3 cellular contexts compared by ENCODE assay signal in the genomic region with DNA sequence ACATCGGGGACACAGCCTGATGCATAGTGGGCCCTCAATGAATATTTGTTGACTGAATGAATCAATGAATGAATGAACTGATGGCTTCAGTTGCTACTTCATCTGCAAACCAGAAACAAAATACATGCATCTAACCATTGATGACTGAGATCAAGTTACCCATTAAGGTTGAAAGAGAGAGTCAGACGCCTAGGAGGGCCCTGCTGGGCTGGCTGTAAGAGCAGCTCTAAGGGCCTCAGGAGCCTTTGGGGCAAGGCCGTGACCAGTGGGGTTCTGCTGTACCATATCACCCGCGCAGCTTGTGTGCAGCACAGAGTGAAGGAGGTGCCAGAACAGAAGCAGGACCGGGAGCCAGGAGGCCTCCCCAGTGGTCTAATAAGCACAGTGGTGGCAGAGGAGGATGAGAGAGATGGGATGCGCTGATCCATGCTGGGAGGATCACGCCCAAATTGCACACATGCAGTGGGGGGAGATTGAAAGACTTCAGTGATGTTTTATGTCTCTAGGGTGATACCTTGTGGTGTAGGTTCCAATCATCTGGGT.
TF ChIP-seq lines count a peak whose summit lies in the region.

No MANE protein-coding gene starts in this region.

TF ChIP-seq in HEK293, 187 proteins besides CTCF, POLR2A, EP300 and RAD21:
- TF ChIP-seq ZNF19 (tag by site-specific recombination; IDR thresholded peaks at IDR 0.05; ENCODE audit: low read depth) = no peak
- peak; percentile 62; the same call in 1 of the 2 replicates for TF ChIP-seq ZIC2 (tag by site-specific recombination; IDR thresholded peaks at IDR 0.05)

TF ChIP-seq in IMR-90, 13 proteins besides CTCF, POLR2A, EP300 and RAD21:
- no peak for TF ChIP-seq BHLHE40 (IDR thresholded peaks at IDR 0.05; ENCODE audit: low read depth, low read length)
- TF ChIP-seq SMC3 (IDR thresholded peaks at IDR 0.05; ENCODE audit: low read depth, low read length) = no peak
- TF ChIP-seq NFE2L2 (IDR thresholded peaks at IDR 0.05; ENCODE audit: low read depth, low read length) = no peak
- no peak for TF ChIP-seq CHD1 (IDR thresholded peaks at IDR 0.05; ENCODE audit: low read depth, low read length)
- TF ChIP-seq CEBPB (IDR thresholded peaks at IDR 0.05; ENCODE audit: low read depth, low read length) = no peak
- TF ChIP-seq, protein P1, sequence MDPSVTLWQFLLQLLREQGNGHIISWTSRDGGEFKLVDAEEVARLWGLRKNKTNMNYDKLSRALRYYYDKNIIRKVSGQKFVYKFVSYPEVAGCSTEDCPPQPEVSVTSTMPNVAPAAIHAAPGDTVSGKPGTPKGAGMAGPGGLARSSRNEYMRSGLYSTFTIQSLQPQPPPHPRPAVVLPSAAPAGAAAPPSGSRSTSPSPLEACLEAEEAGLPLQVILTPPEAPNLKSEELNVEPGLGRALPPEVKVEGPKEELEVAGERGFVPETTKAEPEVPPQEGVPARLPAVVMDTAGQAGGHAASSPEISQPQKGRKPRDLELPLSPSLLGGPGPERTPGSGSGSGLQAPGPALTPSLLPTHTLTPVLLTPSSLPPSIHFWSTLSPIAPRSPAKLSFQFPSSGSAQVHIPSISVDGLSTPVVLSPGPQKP (IDR thresholded peaks at IDR 0.05; ENCODE audit: borderline replicate concordance, low read depth, low read length) = no peak
- no peak for TF ChIP-seq RCOR1 (IDR thresholded peaks at IDR 0.05; ENCODE audit: insufficient replicate concordance, low read length)
- no peak for TF ChIP-seq RFX5 (IDR thresholded peaks at IDR 0.05; ENCODE audit: low read depth, low read length)
- no peak for TF ChIP-seq MAFK (IDR thresholded peaks at IDR 0.05; ENCODE audit: low read depth, low read length)
- TF ChIP-seq FOS (IDR thresholded peaks at IDR 0.05; ENCODE audit: low read depth, low read length) = no peak
- no peak for TF ChIP-seq MAZ (IDR thresholded peaks at IDR 0.05; ENCODE audit: borderline replicate concordance, low read depth, low read length)
- TF ChIP-seq MXI1 (IDR thresholded peaks at IDR 0.05; ENCODE audit: borderline replicate concordance, low read depth, low read length) = no peak
- TF ChIP-seq, protein P2, sequence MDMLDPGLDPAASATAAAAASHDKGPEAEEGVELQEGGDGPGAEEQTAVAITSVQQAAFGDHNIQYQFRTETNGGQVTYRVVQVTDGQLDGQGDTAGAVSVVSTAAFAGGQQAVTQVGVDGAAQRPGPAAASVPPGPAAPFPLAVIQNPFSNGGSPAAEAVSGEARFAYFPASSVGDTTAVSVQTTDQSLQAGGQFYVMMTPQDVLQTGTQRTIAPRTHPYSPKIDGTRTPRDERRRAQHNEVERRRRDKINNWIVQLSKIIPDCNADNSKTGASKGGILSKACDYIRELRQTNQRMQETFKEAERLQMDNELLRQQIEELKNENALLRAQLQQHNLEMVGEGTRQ (IDR thresholded peaks at IDR 0.05; ENCODE audit: low read depth, low read length) = no peak

TF ChIP-seq in H1, 55 proteins besides CTCF, POLR2A, EP300 and RAD21:
- no peak for TF ChIP-seq CBX8 (IDR thresholded peaks at IDR 0.05; ENCODE audit: borderline replicate concordance, low read depth, low read length)
- TF ChIP-seq GTF2F1 (IDR thresholded peaks at IDR 0.05; ENCODE audit: borderline replicate concordance, low read depth, low read length) = no peak
- no peak for TF ChIP-seq SRF (IDR thresholded peaks at IDR 0.05; ENCODE audit: low read depth, low read length)
- TF ChIP-seq MAFK (IDR thresholded peaks at IDR 0.05; ENCODE audit: low read depth, low read length) = no peak
- no peak for TF ChIP-seq KDM5A (IDR thresholded peaks at IDR 0.05; ENCODE audit: low read length)
- no peak for TF ChIP-seq POU5F1 (IDR thresholded peaks at IDR 0.05; ENCODE audit: low read depth, low read length)
- TF ChIP-seq, protein P3, sequence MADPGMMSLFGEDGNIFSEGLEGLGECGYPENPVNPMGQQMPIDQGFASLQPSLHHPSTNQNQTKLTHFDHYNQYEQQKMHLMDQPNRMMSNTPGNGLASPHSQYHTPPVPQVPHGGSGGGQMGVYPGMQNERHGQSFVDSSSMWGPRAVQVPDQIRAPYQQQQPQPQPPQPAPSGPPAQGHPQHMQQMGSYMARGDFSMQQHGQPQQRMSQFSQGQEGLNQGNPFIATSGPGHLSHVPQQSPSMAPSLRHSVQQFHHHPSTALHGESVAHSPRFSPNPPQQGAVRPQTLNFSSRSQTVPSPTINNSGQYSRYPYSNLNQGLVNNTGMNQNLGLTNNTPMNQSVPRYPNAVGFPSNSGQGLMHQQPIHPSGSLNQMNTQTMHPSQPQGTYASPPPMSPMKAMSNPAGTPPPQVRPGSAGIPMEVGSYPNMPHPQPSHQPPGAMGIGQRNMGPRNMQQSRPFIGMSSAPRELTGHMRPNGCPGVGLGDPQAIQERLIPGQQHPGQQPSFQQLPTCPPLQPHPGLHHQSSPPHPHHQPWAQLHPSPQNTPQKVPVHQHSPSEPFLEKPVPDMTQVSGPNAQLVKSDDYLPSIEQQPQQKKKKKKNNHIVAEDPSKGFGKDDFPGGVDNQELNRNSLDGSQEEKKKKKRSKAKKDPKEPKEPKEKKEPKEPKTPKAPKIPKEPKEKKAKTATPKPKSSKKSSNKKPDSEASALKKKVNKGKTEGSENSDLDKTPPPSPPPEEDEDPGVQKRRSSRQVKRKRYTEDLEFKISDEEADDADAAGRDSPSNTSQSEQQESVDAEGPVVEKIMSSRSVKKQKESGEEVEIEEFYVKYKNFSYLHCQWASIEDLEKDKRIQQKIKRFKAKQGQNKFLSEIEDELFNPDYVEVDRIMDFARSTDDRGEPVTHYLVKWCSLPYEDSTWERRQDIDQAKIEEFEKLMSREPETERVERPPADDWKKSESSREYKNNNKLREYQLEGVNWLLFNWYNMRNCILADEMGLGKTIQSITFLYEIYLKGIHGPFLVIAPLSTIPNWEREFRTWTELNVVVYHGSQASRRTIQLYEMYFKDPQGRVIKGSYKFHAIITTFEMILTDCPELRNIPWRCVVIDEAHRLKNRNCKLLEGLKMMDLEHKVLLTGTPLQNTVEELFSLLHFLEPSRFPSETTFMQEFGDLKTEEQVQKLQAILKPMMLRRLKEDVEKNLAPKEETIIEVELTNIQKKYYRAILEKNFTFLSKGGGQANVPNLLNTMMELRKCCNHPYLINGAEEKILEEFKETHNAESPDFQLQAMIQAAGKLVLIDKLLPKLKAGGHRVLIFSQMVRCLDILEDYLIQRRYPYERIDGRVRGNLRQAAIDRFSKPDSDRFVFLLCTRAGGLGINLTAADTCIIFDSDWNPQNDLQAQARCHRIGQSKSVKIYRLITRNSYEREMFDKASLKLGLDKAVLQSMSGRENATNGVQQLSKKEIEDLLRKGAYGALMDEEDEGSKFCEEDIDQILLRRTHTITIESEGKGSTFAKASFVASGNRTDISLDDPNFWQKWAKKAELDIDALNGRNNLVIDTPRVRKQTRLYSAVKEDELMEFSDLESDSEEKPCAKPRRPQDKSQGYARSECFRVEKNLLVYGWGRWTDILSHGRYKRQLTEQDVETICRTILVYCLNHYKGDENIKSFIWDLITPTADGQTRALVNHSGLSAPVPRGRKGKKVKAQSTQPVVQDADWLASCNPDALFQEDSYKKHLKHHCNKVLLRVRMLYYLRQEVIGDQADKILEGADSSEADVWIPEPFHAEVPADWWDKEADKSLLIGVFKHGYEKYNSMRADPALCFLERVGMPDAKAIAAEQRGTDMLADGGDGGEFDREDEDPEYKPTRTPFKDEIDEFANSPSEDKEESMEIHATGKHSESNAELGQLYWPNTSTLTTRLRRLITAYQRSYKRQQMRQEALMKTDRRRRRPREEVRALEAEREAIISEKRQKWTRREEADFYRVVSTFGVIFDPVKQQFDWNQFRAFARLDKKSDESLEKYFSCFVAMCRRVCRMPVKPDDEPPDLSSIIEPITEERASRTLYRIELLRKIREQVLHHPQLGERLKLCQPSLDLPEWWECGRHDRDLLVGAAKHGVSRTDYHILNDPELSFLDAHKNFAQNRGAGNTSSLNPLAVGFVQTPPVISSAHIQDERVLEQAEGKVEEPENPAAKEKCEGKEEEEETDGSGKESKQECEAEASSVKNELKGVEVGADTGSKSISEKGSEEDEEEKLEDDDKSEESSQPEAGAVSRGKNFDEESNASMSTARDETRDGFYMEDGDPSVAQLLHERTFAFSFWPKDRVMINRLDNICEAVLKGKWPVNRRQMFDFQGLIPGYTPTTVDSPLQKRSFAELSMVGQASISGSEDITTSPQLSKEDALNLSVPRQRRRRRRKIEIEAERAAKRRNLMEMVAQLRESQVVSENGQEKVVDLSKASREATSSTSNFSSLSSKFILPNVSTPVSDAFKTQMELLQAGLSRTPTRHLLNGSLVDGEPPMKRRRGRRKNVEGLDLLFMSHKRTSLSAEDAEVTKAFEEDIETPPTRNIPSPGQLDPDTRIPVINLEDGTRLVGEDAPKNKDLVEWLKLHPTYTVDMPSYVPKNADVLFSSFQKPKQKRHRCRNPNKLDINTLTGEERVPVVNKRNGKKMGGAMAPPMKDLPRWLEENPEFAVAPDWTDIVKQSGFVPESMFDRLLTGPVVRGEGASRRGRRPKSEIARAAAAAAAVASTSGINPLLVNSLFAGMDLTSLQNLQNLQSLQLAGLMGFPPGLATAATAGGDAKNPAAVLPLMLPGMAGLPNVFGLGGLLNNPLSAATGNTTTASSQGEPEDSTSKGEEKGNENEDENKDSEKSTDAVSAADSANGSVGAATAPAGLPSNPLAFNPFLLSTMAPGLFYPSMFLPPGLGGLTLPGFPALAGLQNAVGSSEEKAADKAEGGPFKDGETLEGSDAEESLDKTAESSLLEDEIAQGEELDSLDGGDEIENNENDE (IDR thresholded peaks at IDR 0.05; ENCODE audit: insufficient replicate concordance, low read length) = no peak
- no peak for TF ChIP-seq SIX5 (IDR thresholded peaks at IDR 0.05; ENCODE audit: low read depth, low read length)
- TF ChIP-seq NANOG (IDR thresholded peaks at IDR 0.05; ENCODE audit: insufficient read depth, low read depth, low read length, poor library complexity, severe bottlenecking) = no peak
- no peak for TF ChIP-seq JUND (IDR thresholded peaks at IDR 0.05; ENCODE audit: low read length)
- no peak for TF ChIP-seq SIRT6 (IDR thresholded peaks at IDR 0.05; ENCODE audit: low read length)
- TF ChIP-seq NRF1 (IDR thresholded peaks at IDR 0.05; ENCODE audit: low read depth, low read length) = no peak
- no peak for TF ChIP-seq BCL11A (IDR thresholded peaks at IDR 0.05; ENCODE audit: low read depth in 2 of 2, low read length in 2 of 2)
- TF ChIP-seq EZH2 (IDR thresholded peaks at IDR 0.05; ENCODE audit: low read depth, low read length, severe bottlenecking) = no peak
- TF ChIP-seq, protein P4, sequence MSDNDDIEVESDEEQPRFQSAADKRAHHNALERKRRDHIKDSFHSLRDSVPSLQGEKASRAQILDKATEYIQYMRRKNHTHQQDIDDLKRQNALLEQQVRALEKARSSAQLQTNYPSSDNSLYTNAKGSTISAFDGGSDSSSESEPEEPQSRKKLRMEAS (IDR thresholded peaks at IDR 0.05) = no peak
- no peak for TF ChIP-seq RFX5 (IDR thresholded peaks at IDR 0.05; ENCODE audit: borderline replicate concordance, low read depth, low read length)
- no peak for TF ChIP-seq CHD1 (IDR thresholded peaks at IDR 0.05; ENCODE audit: low read depth, low read length)
- no peak for TF ChIP-seq TEAD4 (IDR thresholded peaks at IDR 0.05; ENCODE audit: low read depth, low read length)
- TF ChIP-seq BACH1 (IDR thresholded peaks at IDR 0.05; ENCODE audit: low read length) = no peak
TF ChIP-seq in H1: peak in this region for 0.
